8 cellular contexts compared by ENCODE assay signal in genomic region chr2:64727013-64727767, GRCh38.
DNase-seq lines count a peak whose midpoint lies in the region; ATAC-seq and TF ChIP-seq lines count a peak whose summit lies in the region.

No MANE protein-coding gene starts in this region.

- H3K4me3 ChIP-seq in left lung (no peak overlapping the region), lower leg skin (ENCODE audit: low read depth, poor library complexity, severe bottlenecking) (no peak overlapping the region)

- peak; percentile 94 for DNase-seq in NOMO-1 treated with DMSO at 0.1 percent for 48 hours (lab: John Stamatoyannopoulos, UW; ENCODE audit: unreplicated experiment)
- DNase-seq in left lung, result no peak
- DNase-seq in SHP77 (lab: John Stamatoyannopoulos, UW), result no peak
- DNase-seq in lower leg skin (ENCODE audit: low spot score in 2 of 2), result no peak
- DNase-seq in posterior cingulate gyrus, result no peak
- no peak for DNase-seq in NCI-H1417 (lab: John Stamatoyannopoulos, UW)

- TF ChIP-seq POLR2A in lower leg skin (IDR thresholded peaks at IDR 0.05), result no peak

- H3K4me1 ChIP-seq in left lung, result peaks cover 16 to 48% of the 10 kb centered on the region in 2 donors

- intact Hi-C loops in left lung (cut with DNase I) (no loop called here), lower leg skin (cut with DNase I; ENCODE audit: low total_unique reads) (no loop called here), posterior cingulate gyrus (cut with DNase I) (no loop called here)

- peak overlapping the region in 1 of 2 donors; percentile 73 for H3K27ac ChIP-seq in left lung

- 76% methylated on average over 3 of the region's 3 CpGs for WGBS in lower leg skin, 2 donors

- no peaks in the 10 kb centered on the region for H3K9me3 ChIP-seq in left lung

- H3K36me3 ChIP-seq in left lung, result no peaks in the 10 kb centered on the region

- TF ChIP-seq CTCF in left lung (IDR thresholded peaks at IDR 0.05) (no peak), lower leg skin (IDR thresholded peaks at IDR 0.05) (no peak)

- ATAC-seq in GM18867 (IDR thresholded peaks at IDR 0.05; ENCODE audit: unreplicated experiment), result peak; percentile 86
- peak; percentile 87 for ATAC-seq in HG02642 (IDR thresholded peaks at IDR 0.05; ENCODE audit: poor library complexity, unreplicated experiment)
- peak; percentile 39 for ATAC-seq in left lung

- H3K27me3 ChIP-seq in left lung, result no peaks in the 10 kb centered on the region
